Comparison of ENCODE assay signal across 1 cellular context in the genomic region with DNA sequence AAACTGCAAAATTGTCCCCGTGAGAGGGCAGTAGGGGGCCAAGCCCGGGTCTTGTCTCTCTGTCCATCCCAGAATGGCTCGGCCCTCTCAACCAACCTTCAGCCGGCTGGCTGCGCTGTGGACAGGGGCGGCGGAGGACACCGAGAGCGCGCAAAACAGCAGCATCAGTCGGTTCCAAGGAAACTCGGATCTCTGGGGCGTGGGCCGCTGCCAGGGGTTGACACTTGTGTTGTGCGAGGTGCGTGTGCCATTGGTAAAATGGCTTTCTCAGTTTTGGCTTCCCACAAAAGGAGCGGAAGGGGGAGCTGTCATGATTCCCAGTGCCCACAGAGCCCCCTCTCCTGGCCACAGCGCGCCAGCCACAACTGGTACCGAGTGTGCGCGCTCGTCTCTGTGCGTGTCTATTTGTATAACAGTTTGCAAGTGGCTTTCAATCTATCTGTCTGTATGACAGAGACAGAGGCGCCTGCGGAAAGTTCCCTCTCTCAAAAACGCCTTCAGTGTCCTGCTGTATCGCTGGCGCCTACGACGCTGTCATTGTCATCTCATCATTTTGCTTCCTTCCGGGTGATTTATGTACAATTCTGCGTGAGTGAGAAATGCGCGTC.
TF ChIP-seq lines count a peak whose summit lies in the region.

No MANE protein-coding gene starts in this region.

TF ChIP-seq in SK-N-SH, 30 proteins besides CTCF, POLR2A, EP300 and RAD21 (continued from another document):
- TF ChIP-seq, protein P1, sequence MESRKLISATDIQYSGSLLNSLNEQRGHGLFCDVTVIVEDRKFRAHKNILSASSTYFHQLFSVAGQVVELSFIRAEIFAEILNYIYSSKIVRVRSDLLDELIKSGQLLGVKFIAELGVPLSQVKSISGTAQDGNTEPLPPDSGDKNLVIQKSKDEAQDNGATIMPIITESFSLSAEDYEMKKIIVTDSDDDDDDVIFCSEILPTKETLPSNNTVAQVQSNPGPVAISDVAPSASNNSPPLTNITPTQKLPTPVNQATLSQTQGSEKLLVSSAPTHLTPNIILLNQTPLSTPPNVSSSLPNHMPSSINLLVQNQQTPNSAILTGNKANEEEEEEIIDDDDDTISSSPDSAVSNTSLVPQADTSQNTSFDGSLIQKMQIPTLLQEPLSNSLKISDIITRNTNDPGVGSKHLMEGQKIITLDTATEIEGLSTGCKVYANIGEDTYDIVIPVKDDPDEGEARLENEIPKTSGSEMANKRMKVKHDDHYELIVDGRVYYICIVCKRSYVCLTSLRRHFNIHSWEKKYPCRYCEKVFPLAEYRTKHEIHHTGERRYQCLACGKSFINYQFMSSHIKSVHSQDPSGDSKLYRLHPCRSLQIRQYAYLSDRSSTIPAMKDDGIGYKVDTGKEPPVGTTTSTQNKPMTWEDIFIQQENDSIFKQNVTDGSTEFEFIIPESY (IDR thresholded peaks at IDR 0.05; ENCODE audit: borderline replicate concordance, low read depth) = no peak
- TF ChIP-seq GATA2 (CRISPR knock-in tag; IDR thresholded peaks at IDR 0.05) (no peak), NRF1 (IDR thresholded peaks at IDR 0.05; ENCODE audit: low read depth, low read length) (peak; percentile 5; the same call in 1 of the 2 replicates), NFIC (IDR thresholded peaks at IDR 0.05; ENCODE audit: borderline replicate concordance) (peak; percentile 9; the same call in 1 of the 2 replicates), TEAD4 (IDR thresholded peaks at IDR 0.05; ENCODE audit: borderline replicate concordance, insufficient read depth) (no peak), TCF12 (IDR thresholded peaks at IDR 0.05) (no peak; the same call in 1 of the 2 replicates), POLR2AphosphoS5 (IDR thresholded peaks at IDR 0.05; ENCODE audit: low read depth, low read length) (peak; percentile 34; the same call in 1 of the 2 replicates), FOSL2 (IDR thresholded peaks at IDR 0.05; ENCODE audit: borderline replicate concordance, low read depth) (no peak), YY1 (IDR thresholded peaks at IDR 0.05; ENCODE audit: low read depth) (peak; percentile 25; the same call in 1 of the 2 replicates)
- TF ChIP-seq, protein P2, sequence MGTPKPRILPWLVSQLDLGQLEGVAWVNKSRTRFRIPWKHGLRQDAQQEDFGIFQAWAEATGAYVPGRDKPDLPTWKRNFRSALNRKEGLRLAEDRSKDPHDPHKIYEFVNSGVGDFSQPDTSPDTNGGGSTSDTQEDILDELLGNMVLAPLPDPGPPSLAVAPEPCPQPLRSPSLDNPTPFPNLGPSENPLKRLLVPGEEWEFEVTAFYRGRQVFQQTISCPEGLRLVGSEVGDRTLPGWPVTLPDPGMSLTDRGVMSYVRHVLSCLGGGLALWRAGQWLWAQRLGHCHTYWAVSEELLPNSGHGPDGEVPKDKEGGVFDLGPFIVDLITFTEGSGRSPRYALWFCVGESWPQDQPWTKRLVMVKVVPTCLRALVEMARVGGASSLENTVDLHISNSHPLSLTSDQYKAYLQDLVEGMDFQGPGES (IDR thresholded peaks at IDR 0.05; ENCODE audit: low read depth, low read length) = no peak
- TF ChIP-seq, protein P3, sequence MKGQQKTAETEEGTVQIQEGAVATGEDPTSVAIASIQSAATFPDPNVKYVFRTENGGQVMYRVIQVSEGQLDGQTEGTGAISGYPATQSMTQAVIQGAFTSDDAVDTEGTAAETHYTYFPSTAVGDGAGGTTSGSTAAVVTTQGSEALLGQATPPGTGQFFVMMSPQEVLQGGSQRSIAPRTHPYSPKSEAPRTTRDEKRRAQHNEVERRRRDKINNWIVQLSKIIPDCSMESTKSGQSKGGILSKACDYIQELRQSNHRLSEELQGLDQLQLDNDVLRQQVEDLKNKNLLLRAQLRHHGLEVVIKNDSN (IDR thresholded peaks at IDR 0.05; ENCODE audit: borderline replicate concordance, low read depth) = no peak
- TF ChIP-seq, protein P4, sequence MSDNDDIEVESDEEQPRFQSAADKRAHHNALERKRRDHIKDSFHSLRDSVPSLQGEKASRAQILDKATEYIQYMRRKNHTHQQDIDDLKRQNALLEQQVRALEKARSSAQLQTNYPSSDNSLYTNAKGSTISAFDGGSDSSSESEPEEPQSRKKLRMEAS (IDR thresholded peaks at IDR 0.05; ENCODE audit: low read depth) = peak; percentile 36; the same call in 1 of the 2 replicates
